ENCODE assay signal across 22 cellular contexts in genomic region chr9:128718047-128718446, GRCh38.
"Had no signal": no experiment of that assay in that cellular context is flagged by ENCODE, and none has a peak within 500 bp of the region (broad histone marks: within the 10 kb centered on the region; RNA-seq: fewer than 3 reads in every experiment).

No MANE protein-coding gene starts in this region.

- H3K9me3 Mint-ChIP-seq: activated CD8-positive, alpha-beta T cell treated with anti-CD3 and anti-CD28 coated beads for 36 hours; activated naive CD8-positive, alpha-beta T cell treated with anti-CD3 and anti-CD28 coated beads, Interleukin-2, amount 10 ng/mL, durations not matched to agents 7 days and 5 days; T-cell had no signal

- H3K4me3 ChIP-seq: adrenal gland, breast epithelium had no signal

- H3K27me3 Mint-ChIP-seq: activated CD8-positive, alpha-beta T cell treated with anti-CD3 and anti-CD28 coated beads for 36 hours; activated naive CD8-positive, alpha-beta T cell treated with anti-CD3 and anti-CD28 coated beads, Interleukin-2, amount 10 ng/mL, durations not matched to agents 7 days and 5 days; T-cell had no signal

- ATAC-seq: activated CD4-positive, CD25-positive, alpha-beta regulatory T cell treated with anti-CD3 and anti-CD28 coated beads, Interleukin-2, amount 50 U/mL, for 24 hours; activated CD8-positive, alpha-beta T cell treated with anti-CD3 and anti-CD28 coated beads for 36 hours; Panc1; T-cell had no signal

- H3K36me3 ChIP-seq: adrenal gland, breast epithelium had no signal

- H3K4me1 ChIP-seq: adrenal gland had no signal

- H3K9me3 ChIP-seq: adrenal gland, breast epithelium had no signal

- H3K27me3 ChIP-seq: adrenal gland, breast epithelium had no signal

- DNase-seq: activated CD4-positive, alpha-beta T cell treated with anti-CD3 and anti-CD28 coated beads for 4 hours; activated CD8-positive, alpha-beta memory T cell treated with anti-CD3 and anti-CD28 coated beads, Interleukin-2, amount 50 U/mL, for 4 hours; activated CD8-positive, alpha-beta T cell treated with anti-CD3 and anti-CD28 coated beads for 36 hours; activated naive CD4-positive, alpha-beta T cell treated with anti-CD3 and anti-CD28 coated beads, Interleukin-2, amount 50 U/mL, for 16 hours; activated naive CD8-positive, alpha-beta T cell treated with anti-CD3 and anti-CD28 coated beads, Interleukin-2, amount 10 ng/mL, durations not matched to agents 7 days and 5 days; adrenal gland; anterior cingulate cortex; central memory CD4-positive, alpha-beta T cell; Kasumi-1; NCI-H1417; NCI-H2029; NCI-H2107; NCI-H345; NCI-H510A; NCI-H526 treated with DMSO at 0.1 percent for 48 hours; RPMI8226; SHP77 treated with DMSO at 0.1 percent for 48 hours; T-cell; WERI-Rb-1 had no signal

- H3K4me3 Mint-ChIP-seq: activated CD8-positive, alpha-beta T cell treated with anti-CD3 and anti-CD28 coated beads for 36 hours; activated naive CD8-positive, alpha-beta T cell treated with anti-CD3 and anti-CD28 coated beads, Interleukin-2, amount 10 ng/mL, durations not matched to agents 7 days and 5 days; T-cell had no signal

- H3K27ac ChIP-seq: adrenal gland, breast epithelium, WERI-Rb-1 had no signal

- H3K27ac Mint-ChIP-seq: activated CD8-positive, alpha-beta T cell treated with anti-CD3 and anti-CD28 coated beads for 36 hours; activated naive CD8-positive, alpha-beta T cell treated with anti-CD3 and anti-CD28 coated beads, Interleukin-2, amount 10 ng/mL, durations not matched to agents 7 days and 5 days; T-cell had no signal
